ENCODE assay signal across 15 cellular contexts in the genomic region with DNA sequence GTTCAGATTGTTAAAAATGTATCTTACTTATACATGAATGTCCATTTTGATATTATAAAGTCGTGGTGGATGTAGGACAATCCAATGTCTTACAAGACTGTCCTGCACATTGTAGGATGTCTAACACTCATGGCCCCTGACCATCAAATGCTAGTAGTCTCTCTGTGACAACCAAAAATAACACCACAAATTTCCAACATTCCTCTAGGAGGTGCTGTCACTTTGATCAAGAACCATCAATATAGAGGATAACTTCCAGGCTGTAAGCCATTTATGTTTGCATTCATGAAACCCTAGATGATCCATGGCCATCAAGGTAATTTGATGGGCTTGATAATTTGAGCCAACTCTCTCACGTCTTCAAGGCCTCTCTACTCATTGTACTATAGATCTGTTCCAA. TPM values are rescaled to one million over a fixed set of nuclear protein-coding genes. Genes with fewer than 3 reads are reported as not detected.
DNase-seq lines count a peak whose midpoint lies in the region; ATAC-seq and TF ChIP-seq lines count a peak whose summit lies in the region.
"Had no signal": no experiment of that assay in that cellular context is flagged by ENCODE, and none has a peak within 500 bp of the region (broad histone marks: within the 10 kb centered on the region; RNA-seq: fewer than 3 reads in every experiment).

No MANE protein-coding gene starts in this region.

- H3K4me1 Mint-ChIP-seq in GM23338 (peaks cover 5% of the 10 kb centered on the region; the same call in 2 of the 3 replicates), Caco-2 (ENCODE audit: low read depth, unreplicated experiment) (no peaks in the 10 kb centered on the region)

- H3K9me3 ChIP-seq in PC-3 (ENCODE audit: low read length) (no peaks in the 10 kb centered on the region), Caco-2 (no peaks in the 10 kb centered on the region)

- H3K4me2 ChIP-seq in GM23338 = no peak overlapping the region
- H3K4me2 ChIP-seq in PC-3 (ENCODE audit: low read length) = no peak overlapping the region

- no peaks in the 10 kb centered on the region for H3F3A ChIP-seq in GM23338 (replicated peaks; ENCODE audit: low read depth)
- H3F3A ChIP-seq in PC-3 (ENCODE audit: low read length, unreplicated experiment) = no peaks in the 10 kb centered on the region

- H3K4me1 ChIP-seq in GM23338 (ENCODE audit: insufficient read depth) (no peaks in the 10 kb centered on the region), PC-3 (ENCODE audit: insufficient read depth, low read length) (no peaks in the 10 kb centered on the region), foreskin keratinocyte (no peaks in the 10 kb centered on the region), Caco-2 (no peaks in the 10 kb centered on the region)

- no peak overlapping the region for H3K27ac ChIP-seq in GM23338 (ENCODE audit: low read depth)
- H3K27ac ChIP-seq in PC-3 (ENCODE audit: low read length) = no peak overlapping the region
- H3K27ac ChIP-seq in foreskin keratinocyte = no peak overlapping the region

- H4K20me1 ChIP-seq in GM23338 (replicated peaks; ENCODE audit: insufficient read depth) (no peaks in the 10 kb centered on the region), PC-3 (ENCODE audit: low read length) (no peaks in the 10 kb centered on the region)

- H3K9ac ChIP-seq in PC-3 (ENCODE audit: low read length) = no peak overlapping the region

- POLR2A ChIA-PET in PC-3 (lab: Charles Lee; ENCODE audit: unreplicated experiment) (no interaction called here), Caco-2 (lab: Charles Lee) (no interaction called here)

- H3K79me2 ChIP-seq in GM23338 (replicated peaks; ENCODE audit: insufficient read depth) (no peaks in the 10 kb centered on the region), PC-3 (ENCODE audit: low read length) (no peaks in the 10 kb centered on the region)

- 0 out of 2 replicates have a peak, but pooled peaks cover 2% of the 10 kb centered on the region for H3K9me2 ChIP-seq in GM23338 (ENCODE audit: insufficient read depth)
- H3K9me2 ChIP-seq in PC-3 (replicated peaks; ENCODE audit: low read length) = no peaks in the 10 kb centered on the region

- no peak overlapping the region for H3K4me3 ChIP-seq in GM23338
- H3K4me3 ChIP-seq in PC-3 (ENCODE audit: low read length) = no peak overlapping the region
- H3K4me3 ChIP-seq in Caco-2 (ENCODE audit: low read depth, low read length) = no peak overlapping the region

- DNase-seq in NCI-H748 (lab: John Stamatoyannopoulos, UW; ENCODE audit: unreplicated experiment) (peak; percentile 25), NCI-H748 treated with DMSO at 0.1 percent for 48 hours (lab: John Stamatoyannopoulos, UW) (no peak), GM23338 (ENCODE audit: low spot score) (peak; percentile 22), PC-3 (peak; percentile 9), foreskin keratinocyte (no peak), Caco-2 (no peak)
- DNase-seq: Calu3; CD4-positive, CD25-positive, alpha-beta regulatory T cell; DMS79 treated with DMSO at 0.1 percent for 48 hours; Kasumi-1; NCI-H446; NCI-H774; RPMI8226 had no signal

- BruUV-seq in PC-3 (replicated peaks; lab: Mats Ljungman, UMichigan) (no TSS peak), Caco-2 (replicated peaks; lab: Mats Ljungman, UMichigan) (no TSS peak)

- no peak overlapping the region for H3K4me3 Mint-ChIP-seq in GM23338
- H3K4me3 Mint-ChIP-seq in Caco-2 (ENCODE audit: unreplicated experiment) = no peak overlapping the region
- H3K4me3 Mint-ChIP-seq: CD4-positive, CD25-positive, alpha-beta regulatory T cell had no signal

- H3K9me3 Mint-ChIP-seq in GM23338 = no peaks in the 10 kb centered on the region; the same call in 2 of the 3 replicates
- H3K9me3 Mint-ChIP-seq in Caco-2 (ENCODE audit: unreplicated experiment) = no peaks in the 10 kb centered on the region

- peak; percentile 38 to 48 for TF ChIP-seq CTCF in GM23338 (conservative IDR thresholded peaks at IDR 0.05; ENCODE audit: low read depth in 2 of 2)
- TF ChIP-seq CTCF in PC-3 (conservative IDR thresholded peaks at IDR 0.05; ENCODE audit: low read depth, low read length) = peak; percentile 40; the same call in 1 of the 2 replicates
- TF ChIP-seq CTCF in foreskin keratinocyte (conservative IDR thresholded peaks at IDR 0.05) = peak; percentile 22
- TF ChIP-seq CTCF in Caco-2 (IDR thresholded peaks at IDR 0.05; ENCODE audit: insufficient read depth in 1 of 2, low read depth in 1 of 2, low read length in 1 of 2, severe bottlenecking in 1 of 2, unreplicated experiment in 1 of 2) = no peak

- H3K36me3 ChIP-seq in GM23338 (ENCODE audit: insufficient read depth) (no peaks in the 10 kb centered on the region), PC-3 (ENCODE audit: low read depth, low read length) (no peaks in the 10 kb centered on the region), Caco-2 (ENCODE audit: control insufficient read depth, insufficient read depth, low read length) (no peaks in the 10 kb centered on the region)

- H2AFZ ChIP-seq in GM23338 (no peak overlapping the region), PC-3 (ENCODE audit: low read length) (no peak overlapping the region)

- CTCF ChIA-PET in PC-3 (lab: Charles Lee) (no interaction called here), Caco-2 (lab: Charles Lee) (no interaction called here)

- ATAC-seq in GM23338 = no peak
- ATAC-seq in PC-3 = no peak
- ATAC-seq in foreskin keratinocyte = no peak
- no peak for ATAC-seq in GM21381 (IDR thresholded peaks at IDR 0.05; ENCODE audit: unreplicated experiment)
- ATAC-seq in GM18511 (IDR thresholded peaks at IDR 0.05; ENCODE audit: unreplicated experiment) = no peak

- intact Hi-C loops in PC-3 (cut with micrococcal nuclease) = no loop called here
- intact Hi-C loops in Caco-2 (cut with micrococcal nuclease; ENCODE audit: unreplicated experiment) = no loop called here

- no peaks in the 10 kb centered on the region for H3K36me3 Mint-ChIP-seq in GM23338 (ENCODE audit: low read depth)
- H3K36me3 Mint-ChIP-seq in Caco-2 (ENCODE audit: insufficient read depth, unreplicated experiment) = no peaks in the 10 kb centered on the region
- H3K36me3 Mint-ChIP-seq: CD4-positive, CD25-positive, alpha-beta regulatory T cell had no signal

- H3K27me3 ChIP-seq in GM23338 (ENCODE audit: insufficient read depth) = no peaks in the 10 kb centered on the region
- H3K27me3 ChIP-seq in PC-3 (ENCODE audit: low read length) = no peaks in the 10 kb centered on the region
- H3K27me3 ChIP-seq in foreskin keratinocyte = no peaks in the 10 kb centered on the region
- H3K27me3 ChIP-seq in Caco-2 (replicated peaks; ENCODE audit: control insufficient read depth, insufficient read depth, low read length) = no peaks in the 10 kb centered on the region

- H3K27me3 Mint-ChIP-seq in GM23338 (ENCODE audit: insufficient read depth, low read depth, poor library complexity) (peaks cover 2% of the 10 kb centered on the region), Caco-2 (ENCODE audit: insufficient read depth, unreplicated experiment) (no peaks in the 10 kb centered on the region)

- H3K27ac Mint-ChIP-seq in GM23338 = no peak overlapping the region
- no peak overlapping the region for H3K27ac Mint-ChIP-seq in Caco-2 (ENCODE audit: unreplicated experiment)
- H3K27ac Mint-ChIP-seq: CD4-positive, CD25-positive, alpha-beta regulatory T cell had no signal

TF ChIP-seq in GM23338, 12 proteins besides CTCF, POLR2A, EP300 and RAD21 (continues in another document):
- no peak for TF ChIP-seq STAT1 (IDR thresholded peaks at IDR 0.05; ENCODE audit: unreplicated experiment)
- no peak for TF ChIP-seq EZH2phosphoT487 (IDR thresholded peaks at IDR 0.05; ENCODE audit: unreplicated experiment)
- TF ChIP-seq CREB1 (CRISPR knock-in tag; IDR thresholded peaks at IDR 0.05; ENCODE audit: low read depth) = no peak
- TF ChIP-seq, protein P1, sequence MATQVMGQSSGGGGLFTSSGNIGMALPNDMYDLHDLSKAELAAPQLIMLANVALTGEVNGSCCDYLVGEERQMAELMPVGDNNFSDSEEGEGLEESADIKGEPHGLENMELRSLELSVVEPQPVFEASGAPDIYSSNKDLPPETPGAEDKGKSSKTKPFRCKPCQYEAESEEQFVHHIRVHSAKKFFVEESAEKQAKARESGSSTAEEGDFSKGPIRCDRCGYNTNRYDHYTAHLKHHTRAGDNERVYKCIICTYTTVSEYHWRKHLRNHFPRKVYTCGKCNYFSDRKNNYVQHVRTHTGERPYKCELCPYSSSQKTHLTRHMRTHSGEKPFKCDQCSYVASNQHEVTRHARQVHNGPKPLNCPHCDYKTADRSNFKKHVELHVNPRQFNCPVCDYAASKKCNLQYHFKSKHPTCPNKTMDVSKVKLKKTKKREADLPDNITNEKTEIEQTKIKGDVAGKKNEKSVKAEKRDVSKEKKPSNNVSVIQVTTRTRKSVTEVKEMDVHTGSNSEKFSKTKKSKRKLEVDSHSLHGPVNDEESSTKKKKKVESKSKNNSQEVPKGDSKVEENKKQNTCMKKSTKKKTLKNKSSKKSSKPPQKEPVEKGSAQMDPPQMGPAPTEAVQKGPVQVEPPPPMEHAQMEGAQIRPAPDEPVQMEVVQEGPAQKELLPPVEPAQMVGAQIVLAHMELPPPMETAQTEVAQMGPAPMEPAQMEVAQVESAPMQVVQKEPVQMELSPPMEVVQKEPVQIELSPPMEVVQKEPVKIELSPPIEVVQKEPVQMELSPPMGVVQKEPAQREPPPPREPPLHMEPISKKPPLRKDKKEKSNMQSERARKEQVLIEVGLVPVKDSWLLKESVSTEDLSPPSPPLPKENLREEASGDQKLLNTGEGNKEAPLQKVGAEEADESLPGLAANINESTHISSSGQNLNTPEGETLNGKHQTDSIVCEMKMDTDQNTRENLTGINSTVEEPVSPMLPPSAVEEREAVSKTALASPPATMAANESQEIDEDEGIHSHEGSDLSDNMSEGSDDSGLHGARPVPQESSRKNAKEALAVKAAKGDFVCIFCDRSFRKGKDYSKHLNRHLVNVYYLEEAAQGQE (IDR thresholded peaks at IDR 0.05; ENCODE audit: unreplicated experiment) = no peak
- TF ChIP-seq ZNF331 (CRISPR knock-in tag; IDR thresholded peaks at IDR 0.05; ENCODE audit: low read depth) = no peak
- TF ChIP-seq, protein P2, sequence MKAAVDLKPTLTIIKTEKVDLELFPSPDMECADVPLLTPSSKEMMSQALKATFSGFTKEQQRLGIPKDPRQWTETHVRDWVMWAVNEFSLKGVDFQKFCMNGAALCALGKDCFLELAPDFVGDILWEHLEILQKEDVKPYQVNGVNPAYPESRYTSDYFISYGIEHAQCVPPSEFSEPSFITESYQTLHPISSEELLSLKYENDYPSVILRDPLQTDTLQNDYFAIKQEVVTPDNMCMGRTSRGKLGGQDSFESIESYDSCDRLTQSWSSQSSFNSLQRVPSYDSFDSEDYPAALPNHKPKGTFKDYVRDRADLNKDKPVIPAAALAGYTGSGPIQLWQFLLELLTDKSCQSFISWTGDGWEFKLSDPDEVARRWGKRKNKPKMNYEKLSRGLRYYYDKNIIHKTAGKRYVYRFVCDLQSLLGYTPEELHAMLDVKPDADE (IDR thresholded peaks at IDR 0.05) = no peak
- no peak for TF ChIP-seq EZH2 (IDR thresholded peaks at IDR 0.05; ENCODE audit: low read depth, unreplicated experiment)
- no peak for TF ChIP-seq NANOG (IDR thresholded peaks at IDR 0.05; ENCODE audit: borderline replicate concordance)

RNA-seq across cellular contexts. Expression of gene ZFR, which starts 20.5 kb away (rescaled TPM):
- total RNA-seq in GM23338 (2014; rRNA removed; shearing (Covaris generic)) = 103 and 107 TPM in 2 replicates
- polyA plus RNA-seq in GM23338 (2016; fragmentation: Nextera tagmentation; extraction: Ambion mirVana) = 79.2 and 92.4 TPM in 2 replicates
- total RNA-seq in PC-3 (2014; rRNA removed) = 68.3 and 85.1 TPM in 2 replicates
- total RNA-seq in foreskin keratinocyte = 59.1 and 62.2 TPM in 2 replicates
- 19.5 and 23.4 TPM in 2 replicates for polyA plus RNA-seq in foreskin keratinocyte
- 75.1 and 78.3 TPM in 2 replicates for total RNA-seq in Caco-2 (2022)

Comparison
In these comparisons a context has a peak if more than half of its experiments do, and no peak if none do; other contexts are left out.
1. DNase-seq: peak in NCI-H748 (single experiment), GM23338 (single experiment) and PC-3 (single experiment); none in NCI-H748 treated with DMSO at 0.1 percent for 48 hours (single experiment), foreskin keratinocyte (0 of 2) and Caco-2 (0 of 2).
2. CTCF ChIP-seq: peak in GM23338 (2 of 2), PC-3 (single experiment) and foreskin keratinocyte (single experiment); none in Caco-2 (0 of 2).